6 cellular contexts compared by ENCODE assay signal in the genomic region with DNA sequence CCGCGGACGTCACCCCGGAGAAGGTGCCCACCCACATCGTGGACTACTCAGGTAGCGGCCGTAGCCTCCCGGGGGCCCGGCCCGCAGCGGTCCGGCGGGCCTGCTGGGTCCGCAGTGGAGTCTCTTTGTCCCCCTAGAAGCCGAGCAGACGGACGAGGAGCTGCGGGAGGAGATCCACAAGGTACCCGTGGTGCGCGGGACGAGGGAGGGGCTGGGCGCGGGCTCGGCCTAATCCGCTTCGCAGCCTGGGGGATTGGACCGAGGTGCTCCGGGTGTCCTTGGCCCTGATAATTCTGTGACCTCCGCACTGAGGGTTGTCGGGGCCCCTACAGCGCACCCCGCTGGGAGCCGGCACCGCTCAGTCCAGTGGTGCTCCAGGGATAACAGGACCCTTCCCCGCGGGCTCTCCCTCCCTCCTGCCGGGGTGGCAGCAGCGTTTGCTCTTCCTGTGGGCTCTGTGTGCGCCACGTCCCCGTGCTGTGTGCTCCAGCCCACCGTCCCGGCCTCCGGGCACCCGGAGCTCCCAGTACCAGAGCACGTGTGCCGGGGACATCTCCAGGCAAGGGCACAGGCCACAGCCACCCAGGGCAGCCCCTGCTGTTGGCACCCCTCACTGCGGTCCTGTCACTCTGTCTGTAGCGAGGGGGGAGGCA. TPM values are rescaled to one million over a fixed set of nuclear protein-coding genes. Genes with fewer than 3 reads are reported as not detected.
DNase-seq lines count a peak whose midpoint lies in the region; ATAC-seq and TF ChIP-seq lines count a peak whose summit lies in the region.

No MANE protein-coding gene starts in this region.

- CTCF ChIA-PET in activated B cell treated with CpG ODN at 0.5 μM for 24 hours (lab: Charles Lee), result interaction anchor here (1.2 to 1.5 kb wide), 2 partner anchors 10 to 13 kb away, joined by 3 read pairs; no protein-coding TSS in a partner anchor

- no peaks in the 10 kb centered on the region for H3K27me3 ChIP-seq in liver (ENCODE audit: control insufficient read depth in 4 of 4, insufficient read depth in 4 of 4, low read length in 3 of 4)

- TF ChIP-seq RAD21 in liver (IDR thresholded peaks at IDR 0.05), result no peak

- H3K27ac Mint-ChIP-seq in activated B cell treated with CpG ODN at 0.5 μM for 24 hours, result no peak overlapping the region

- H3K4me3 Mint-ChIP-seq in activated B cell treated with CpG ODN at 0.5 μM for 24 hours, result peak overlapping the region; percentile 73

- H3K27me3 Mint-ChIP-seq in activated B cell treated with CpG ODN at 0.5 μM for 24 hours, result no peaks in the 10 kb centered on the region

- H3K9me3 ChIP-seq in liver (ENCODE audit: control insufficient read depth in 4 of 4, low read length in 3 of 4), result no peaks in the 10 kb centered on the region

- H3K36me3 Mint-ChIP-seq in activated B cell treated with CpG ODN at 0.5 μM for 24 hours (ENCODE audit: low read depth), result peaks cover 33% of the 10 kb centered on the region

- ATAC-seq in GM21447 (IDR thresholded peaks at IDR 0.05; ENCODE audit: unreplicated experiment), result peak; percentile 13
- no peak for ATAC-seq in activated B cell treated with CpG ODN at 0.5 μM for 24 hours (ENCODE audit: low read depth)
- no peak for ATAC-seq in HG02885 (IDR thresholded peaks at IDR 0.05; ENCODE audit: poor library complexity, unreplicated experiment)

- 11% methylated on average over 50 of the region's 50 CpGs for WGBS in liver

- H3K36me3 ChIP-seq in liver (ENCODE audit: control insufficient read depth in 4 of 4, insufficient read depth in 3 of 4, low read depth in 1 of 4, low read length in 3 of 4), result peaks cover 5 to 35% (median 18%) of the 10 kb centered on the region in 4 donors

- POLR2A ChIA-PET in activated B cell treated with CpG ODN at 0.5 μM for 24 hours (lab: Charles Lee), result interaction anchor here (1.1 to 5.1 kb wide), 6 partner anchors 8 to 82 kb away, joined by 3 to 41 read pairs (median 5); partner anchors contain the start of genes ANTKMT, JMJD8, STUB1 and WDR24

- H3K9ac ChIP-seq in liver (ENCODE audit: low read depth in 1 of 2, low read length in 2 of 2), result peak overlapping the region; percentile 50 to 51

- H3K4me1 Mint-ChIP-seq in activated B cell treated with CpG ODN at 0.5 μM for 24 hours, result peaks cover 12% of the 10 kb centered on the region

- no peak for DNase-seq in activated B cell treated with CpG ODN at 0.5 μM for 24 hours
- no peak for DNase-seq in activated CD4-positive, CD25-positive, alpha-beta regulatory T cell (lab: John Stamatoyannopoulos, UW)
- DNase-seq in NCI-H2107 (lab: John Stamatoyannopoulos, UW), result no peak

- TF ChIP-seq CTCF in activated B cell treated with CpG ODN at 0.5 μM for 24 hours (IDR thresholded peaks at IDR 0.05), result no peak
- TF ChIP-seq CTCF in liver (IDR thresholded peaks at IDR 0.05; ENCODE audit: low read depth, low read length, missing input control), result no peak

- intact Hi-C loops in activated B cell treated with CpG ODN at 0.5 μM for 24 hours (cut with micrococcal nuclease), result loop anchor here (1.0 to 5.0 kb wide), 5 partner anchors 12 to 141 kb away; partner anchors contain the start of genes CAPN15, METTL26, STUB1 and WDR90

- peak overlapping the region in 1 of 2 donors; percentile 51 for H3K27ac ChIP-seq in liver (ENCODE audit: low read depth in 1 of 2, low read length in 2 of 2)

- peak overlapping the region; percentile 58 to 93 (median 80) for H3K4me3 ChIP-seq in liver (ENCODE audit: low read depth in 1 of 3, low read length in 3 of 3)

- no peaks in the 10 kb centered on the region for H3K9me3 Mint-ChIP-seq in activated B cell treated with CpG ODN at 0.5 μM for 24 hours

- H3K4me1 ChIP-seq in liver (ENCODE audit: control insufficient read depth in 4 of 4, insufficient read depth in 4 of 4, low read length in 3 of 4), result peaks cover 7 to 19% (median 15%) of the 10 kb centered on the region in 4 donors

TF ChIP-seq in liver, 16 proteins besides CTCF, POLR2A, EP300 and RAD21:
- TF ChIP-seq NR2F2 (IDR thresholded peaks at IDR 0.05) (no peak), FOXA2 (IDR thresholded peaks at IDR 0.05) (no peak), EGR1 (IDR thresholded peaks at IDR 0.05; ENCODE audit: low read depth in 2 of 2) (no peak), ZBTB33 (IDR thresholded peaks at IDR 0.05) (no peak), HNF4G (IDR thresholded peaks at IDR 0.05) (no peak), SP1 (IDR thresholded peaks at IDR 0.05) (no peak), JUND (IDR thresholded peaks at IDR 0.05) (no peak), YY1 (IDR thresholded peaks at IDR 0.05) (no peak), TAF1 (conservative IDR thresholded peaks at IDR 0.05) (no peak), RXRA (IDR thresholded peaks at IDR 0.05) (no peak), REST (IDR thresholded peaks at IDR 0.05) (no peak), GABPA (IDR thresholded peaks at IDR 0.05 in 1 of 2, conservative IDR thresholded peaks at IDR 0.05 in 1 of 2) (no peak), ATF3 (IDR thresholded peaks at IDR 0.05) (no peak), HNF4A (conservative IDR thresholded peaks at IDR 0.05) (no peak), MAX (IDR thresholded peaks at IDR 0.05) (no peak)

RNA-seq across cellular contexts. Expression of gene RHOT2, which starts 0.7 kb away (rescaled TPM):
- total RNA-seq in activated B cell treated with CpG ODN at 0.5 μM for 24 hours (141 and 170 TPM in 2 replicates), liver (10 to 100 TPM; 20.8 to 31.0 TPM)
- 10 to 100 TPM; 37.5 to 37.9 TPM for polyA plus RNA-seq in liver

RNA-seq across cellular contexts. Expression of gene RHBDL1, which starts 6.8 kb away (rescaled TPM):
- 0.24 TPM in 1 of 2 replicates, not detected in the other for total RNA-seq in activated B cell treated with CpG ODN at 0.5 μM for 24 hours
- total RNA-seq in liver, result under 1 TPM; 0.67 to 0.84 TPM
- polyA plus RNA-seq in liver, result under 1 TPM; 0.35 to 0.74 TPM

RNA-seq across cellular contexts. Expression of gene STUB1, which starts 11.6 kb away (rescaled TPM):
- total RNA-seq in activated B cell treated with CpG ODN at 0.5 μM for 24 hours (75.4 and 81.2 TPM in 2 replicates), liver (10 to 100 TPM; 32.4 to 38.2 TPM)
- polyA plus RNA-seq in liver, result 10 to 100 TPM; 62.2 to 74.4 TPM

RNA-seq across cellular contexts. Expression of gene JMJD8, which starts 15.5 kb away (rescaled TPM):
- 41.4 and 47.0 TPM in 2 replicates for total RNA-seq in activated B cell treated with CpG ODN at 0.5 μM for 24 hours
- 10 to 100 TPM; 21.2 to 35.8 TPM for total RNA-seq in liver
- polyA plus RNA-seq in liver, result 10 to 100 TPM; 30.9 to 52.6 TPM

RNA-seq across cellular contexts. Expression of gene WDR90, which starts 19.5 kb away (rescaled TPM):
- total RNA-seq in activated B cell treated with CpG ODN at 0.5 μM for 24 hours (24.8 and 33.7 TPM in 2 replicates), liver (10 to 100 TPM in 1 of 2 donors, 1 to 10 TPM in 1; 10.0 to 13.4 TPM)
- 1 to 10 TPM; 4.7 to 5.9 TPM for polyA plus RNA-seq in liver
